8 cellular contexts compared by ENCODE assay signal in genomic region chr22:36528336-36528735, GRCh38. TPM values are rescaled to one million over a fixed set of nuclear protein-coding genes. Genes with fewer than 3 reads are reported as not detected.
DNase-seq lines count a peak whose midpoint lies in the region; ATAC-seq and TF ChIP-seq lines count a peak whose summit lies in the region.

No MANE protein-coding gene starts in this region.

- peak; percentile 23 for DNase-seq in activated CD4-positive, alpha-beta T cell treated with anti-CD3 and anti-CD28 coated beads for 36 hours
- no peak for DNase-seq in activated CD4-positive, alpha-beta T cell treated with anti-CD3 and anti-CD28 coated beads for 4 hours
- peak; percentile 26 for DNase-seq in activated CD4-positive, alpha-beta memory T cell treated with anti-CD3 and anti-CD28 coated beads for 36 hours
- DNase-seq in heart left ventricle = no peak
- DNase-seq in sciatic nerve (ENCODE audit: low spot score) = no peak
- DNase-seq in T-helper 9 cell = no peak
- DNase-seq in NCI-H1417 (lab: John Stamatoyannopoulos, UW) = no peak

- H3K27me3 ChIP-seq in heart left ventricle = no peaks in the 10 kb centered on the region

- peaks cover 52% of the 10 kb centered on the region for H3K36me3 Mint-ChIP-seq in activated CD4-positive, alpha-beta T cell treated with anti-CD3 and anti-CD28 coated beads for 36 hours (ENCODE audit: low read depth)
- peaks cover 47% of the 10 kb centered on the region for H3K36me3 Mint-ChIP-seq in activated CD4-positive, alpha-beta memory T cell treated with anti-CD3 and anti-CD28 coated beads for 36 hours

- CTCF ChIA-PET in activated CD4-positive, alpha-beta T cell treated with anti-CD3 and anti-CD28 coated beads for 36 hours (lab: Charles Lee) = interaction anchor here (0.6 to 1.0 kb wide), 6 partner anchors 17 to 391 kb away, joined by 3 to 4 read pairs (median 3); no protein-coding TSS in a partner anchor
- CTCF ChIA-PET in activated CD4-positive, alpha-beta memory T cell treated with anti-CD3 and anti-CD28 coated beads for 36 hours (lab: Charles Lee) = interaction anchor here (0.6 to 2.0 kb wide), 6 partner anchors 17 to 449 kb away, joined by 3 to 7 read pairs (median 5); partner anchors contain the start of gene FOXRED2

- no peak for TF ChIP-seq CTCF in heart left ventricle (IDR thresholded peaks at IDR 0.05)

- no peaks in the 10 kb centered on the region for H3K27me3 Mint-ChIP-seq in activated CD4-positive, alpha-beta T cell treated with anti-CD3 and anti-CD28 coated beads for 36 hours
- H3K27me3 Mint-ChIP-seq in activated CD4-positive, alpha-beta memory T cell treated with anti-CD3 and anti-CD28 coated beads for 36 hours = peaks cover 1% of the 10 kb centered on the region

- TF ChIP-seq POLR2A in heart left ventricle (IDR thresholded peaks at IDR 0.05) = no peak

- POLR2A ChIA-PET in activated CD4-positive, alpha-beta T cell treated with anti-CD3 and anti-CD28 coated beads for 36 hours (lab: Charles Lee) = interaction anchor here (0.6 to 1.7 kb wide), 6 partner anchors 10 to 710 kb away, joined by 3 to 10 read pairs (median 6); no protein-coding TSS in a partner anchor
- POLR2A ChIA-PET in activated CD4-positive, alpha-beta memory T cell treated with anti-CD3 and anti-CD28 coated beads for 36 hours (lab: Charles Lee) = interaction anchor here (1.0 to 2.7 kb wide), 5 partner anchors 10 to 714 kb away, joined by 3 to 18 read pairs (median 3); partner anchors contain the start of genes FOXRED2 and IFT27

- peak overlapping the region; percentile 99 for H3K27ac Mint-ChIP-seq in activated CD4-positive, alpha-beta T cell treated with anti-CD3 and anti-CD28 coated beads for 36 hours
- peak overlapping the region; percentile 98 for H3K27ac Mint-ChIP-seq in activated CD4-positive, alpha-beta memory T cell treated with anti-CD3 and anti-CD28 coated beads for 36 hours

- H3K27ac ChIP-seq in heart left ventricle = peak overlapping the region in 11 of 12 donors; percentile 83 to 96 (median 92)

- H3K36me3 ChIP-seq in heart left ventricle = peaks cover 9 to 43% (median 38%) of the 10 kb centered on the region in 9 donors

- H3K4me1 Mint-ChIP-seq in activated CD4-positive, alpha-beta T cell treated with anti-CD3 and anti-CD28 coated beads for 36 hours = peaks cover 25% of the 10 kb centered on the region
- peaks cover 20% of the 10 kb centered on the region for H3K4me1 Mint-ChIP-seq in activated CD4-positive, alpha-beta memory T cell treated with anti-CD3 and anti-CD28 coated beads for 36 hours (ENCODE audit: low read depth)

- WGBS in heart left ventricle, 4 donors = 2 to 6% (median 5%) methylated on average over 8 of the region's 8 CpGs

- peaks cover 0 to 23% (median 17%) of the 10 kb centered on the region in 12 donors for H3K4me1 ChIP-seq in heart left ventricle

- peak overlapping the region; percentile 61 to 97 (median 91) for H3K4me3 ChIP-seq in heart left ventricle

- ATAC-seq in activated CD4-positive, alpha-beta T cell treated with anti-CD3 and anti-CD28 coated beads for 36 hours = no peak
- ATAC-seq in heart left ventricle (peak in 2 of 4 donors; percentile 0 to 9), sciatic nerve (peak; percentile 15), GM18870 (IDR thresholded peaks at IDR 0.05; ENCODE audit: unreplicated experiment) (no peak)

- intact Hi-C loops in activated CD4-positive, alpha-beta T cell treated with anti-CD3 and anti-CD28 coated beads for 36 hours (cut with DNase I, micrococcal nuclease) = loop anchor here (2.0 to 5.0 kb wide), 7 partner anchors 48 to 1978 kb away; partner anchors contain the start of genes DDX17 (in 1 of the 2), GGA1 (in 1 of the 2), MYH9 (in 1 of the 2) and RBFOX2 (in 1 of the 2)
- intact Hi-C loops in activated CD4-positive, alpha-beta memory T cell treated with anti-CD3 and anti-CD28 coated beads for 36 hours (cut with micrococcal nuclease) = loop anchor here (2.0 to 10.0 kb wide), 3 partner anchors 22 to 596 kb away; partner anchors contain the start of gene FOXRED2
- intact Hi-C loops in heart left ventricle (cut with DNase I) (no loop called here), sciatic nerve (cut with DNase I) (no loop called here)

- no peaks in the 10 kb centered on the region for H3K9me3 Mint-ChIP-seq in activated CD4-positive, alpha-beta T cell treated with anti-CD3 and anti-CD28 coated beads for 36 hours (ENCODE audit: low read depth)
- no peaks in the 10 kb centered on the region for H3K9me3 Mint-ChIP-seq in activated CD4-positive, alpha-beta memory T cell treated with anti-CD3 and anti-CD28 coated beads for 36 hours

- H3K9me3 ChIP-seq in heart left ventricle = no peaks in the 10 kb centered on the region

- peak overlapping the region; percentile 82 for H3K4me3 Mint-ChIP-seq in activated CD4-positive, alpha-beta T cell treated with anti-CD3 and anti-CD28 coated beads for 36 hours
- H3K4me3 Mint-ChIP-seq in activated CD4-positive, alpha-beta memory T cell treated with anti-CD3 and anti-CD28 coated beads for 36 hours = peak overlapping the region; percentile 95

RNA-seq across cellular contexts. Expression of gene EIF3D, which starts 0.6 kb away (rescaled TPM):
- total RNA-seq in activated CD4-positive, alpha-beta T cell treated with anti-CD3 and anti-CD28 coated beads for 36 hours = 100 to 1,000 TPM; 359 to 403 TPM
- total RNA-seq in activated CD4-positive, alpha-beta memory T cell treated with anti-CD3 and anti-CD28 coated beads for 36 hours = 100 to 1,000 TPM; 314 to 321 TPM
- total RNA-seq in heart left ventricle (100 to 1,000 TPM in 3 of 9 donors, 10 to 100 TPM in 6; 73.6 to 206 (median 89.4) TPM), sciatic nerve (132 TPM)
- polyA plus RNA-seq in heart left ventricle = 100 to 1,000 TPM in 1 of 2 donors, 10 to 100 TPM in 1; 75.7 to 192 TPM

RNA-seq across cellular contexts. Expression of gene FOXRED2, which starts 21.5 kb away (rescaled TPM):
- total RNA-seq in activated CD4-positive, alpha-beta T cell treated with anti-CD3 and anti-CD28 coated beads for 36 hours = 10 to 100 TPM; 15.7 to 16.6 TPM
- 10 to 100 TPM; 15.2 to 15.9 TPM for total RNA-seq in activated CD4-positive, alpha-beta memory T cell treated with anti-CD3 and anti-CD28 coated beads for 36 hours
- 10 to 100 TPM in 3 of 9 donors, 1 to 10 TPM in 6; 5.6 to 12.1 (median 8.3) TPM for total RNA-seq in heart left ventricle
- 1 to 10 TPM; 3.5 to 4.7 TPM for polyA plus RNA-seq in heart left ventricle
- total RNA-seq in sciatic nerve = 13.7 TPM

RNA-seq across cellular contexts. Expression of gene TXN2, which starts 46.9 kb away (rescaled TPM):
- total RNA-seq in activated CD4-positive, alpha-beta T cell treated with anti-CD3 and anti-CD28 coated beads for 36 hours = 10 to 100 TPM; 95.5 to 99.1 TPM
- total RNA-seq in activated CD4-positive, alpha-beta memory T cell treated with anti-CD3 and anti-CD28 coated beads for 36 hours = 10 to 100 TPM; 94.3 to 97.0 TPM
- 100 to 1,000 TPM in 6 of 9 donors, 10 to 100 TPM in 3; 87.9 to 128 (median 113) TPM for total RNA-seq in heart left ventricle
- 100 to 1,000 TPM in 1 of 2 donors, 10 to 100 TPM in 1; 99.9 to 160 TPM for polyA plus RNA-seq in heart left ventricle
- 45.4 TPM for total RNA-seq in sciatic nerve

Comparison
In these comparisons a context has a peak if more than half of its experiments do, and no peak if none do; other contexts are left out.
1. DNase-seq: peak in activated CD4-positive, alpha-beta T cell treated with anti-CD3 and anti-CD28 coated beads for 36 hours (single experiment) and activated CD4-positive, alpha-beta memory T cell treated with anti-CD3 and anti-CD28 coated beads for 36 hours (single experiment); none in activated CD4-positive, alpha-beta T cell treated with anti-CD3 and anti-CD28 coated beads for 4 hours (0 of 2), heart left ventricle (0 of 5), sciatic nerve (single experiment), T-helper 9 cell (single experiment) and NCI-H1417 (0 of 3).
2. intact Hi-C loops: an anchor here in activated CD4-positive, alpha-beta T cell treated with anti-CD3 and anti-CD28 coated beads for 36 hours (2.0 to 5.0 kb wide) and activated CD4-positive, alpha-beta memory T cell treated with anti-CD3 and anti-CD28 coated beads for 36 hours (2.0 to 10.0 kb wide); none called in heart left ventricle and sciatic nerve.